Comparison of ENCODE assay signal across 18 cellular contexts in genomic region chr11:129230006-129230405, GRCh38. TPM values are rescaled to one million over a fixed set of nuclear protein-coding genes. Genes with fewer than 3 reads are reported as not detected.
A peak's percentile ranks its signal among the peaks of the same experiment; 100 is the strongest.
DNase-seq lines count a peak whose midpoint lies in the region; ATAC-seq, FAIRE-seq and TF ChIP-seq lines count a peak whose summit lies in the region.
"Had no signal": no experiment of that assay in that cellular context is flagged by ENCODE, and none has a peak within 500 bp of the region (broad histone marks: within the 10 kb centered on the region; RNA-seq: fewer than 3 reads in every experiment).

No MANE protein-coding gene starts in this region.

- peak overlapping the region; percentile 16 for H3K27ac Mint-ChIP-seq in mesothelial cell of epicardium
- H3K27ac Mint-ChIP-seq in stimulated activated effector memory CD8-positive, alpha-beta T cell treated with anti-CD3 and anti-CD28 coated beads, Interleukin-12 subunit alpha, Interleukin-12 subunit beta, amount 100 ng/mL, for 72 hours, result no peak overlapping the region
- H3K27ac Mint-ChIP-seq: activated CD8-positive, alpha-beta memory T cell treated with anti-CD3 and anti-CD28 coated beads, Interleukin-2, amount 10 ng/mL, durations not matched to agents 7 days and 5 days; activated naive CD4-positive, alpha-beta T cell treated with anti-CD3 and anti-CD28 coated beads, Interleukin-2, amount 50 U/mL, for 24 hours had no signal

- no peaks in the 10 kb centered on the region for H3K9me3 ChIP-seq in prostate gland

- no peaks in the 10 kb centered on the region for H3K27me3 ChIP-seq in prostate gland (replicated peaks; ENCODE audit: insufficient read depth)
- H3K27me3 ChIP-seq: SJCRH30 had no signal

- TF ChIP-seq CTCF in D721Med (IDR thresholded peaks at IDR 0.05; ENCODE audit: insufficient read depth, missing control alignments) (peak; percentile 30), mesothelial cell of epicardium (IDR thresholded peaks at IDR 0.05; ENCODE audit: unreplicated experiment) (no peak), prostate gland (IDR thresholded peaks at IDR 0.05) (no peak)

- no peaks in the 10 kb centered on the region for H3K27me3 Mint-ChIP-seq in mesothelial cell of epicardium (ENCODE audit: low read depth)
- H3K27me3 Mint-ChIP-seq: activated CD8-positive, alpha-beta memory T cell treated with anti-CD3 and anti-CD28 coated beads, Interleukin-2, amount 10 ng/mL, durations not matched to agents 7 days and 5 days had no signal

- FAIRE-seq in D721Med (lab: Jason Lieb, UNC) (no peak), GM12892 (lab: Jason Lieb, UNC) (no peak)

- H3K36me3 Mint-ChIP-seq in mesothelial cell of epicardium, result peaks cover 33% of the 10 kb centered on the region
- no peaks in the 10 kb centered on the region for H3K36me3 Mint-ChIP-seq in stimulated activated effector memory CD8-positive, alpha-beta T cell treated with anti-CD3 and anti-CD28 coated beads, Interleukin-12 subunit alpha, Interleukin-12 subunit beta, amount 100 ng/mL, for 72 hours

- H3K4me1 Mint-ChIP-seq in mesothelial cell of epicardium, result peaks cover 3% of the 10 kb centered on the region
- H3K4me1 Mint-ChIP-seq in stimulated activated effector memory CD8-positive, alpha-beta T cell treated with anti-CD3 and anti-CD28 coated beads, Interleukin-12 subunit alpha, Interleukin-12 subunit beta, amount 100 ng/mL, for 72 hours, result no peaks in the 10 kb centered on the region
- H3K4me1 Mint-ChIP-seq: activated CD8-positive, alpha-beta memory T cell treated with anti-CD3 and anti-CD28 coated beads, Interleukin-2, amount 10 ng/mL, durations not matched to agents 7 days and 5 days; activated naive CD4-positive, alpha-beta T cell treated with anti-CD3 and anti-CD28 coated beads, Interleukin-2, amount 50 U/mL, for 24 hours had no signal

- peaks cover 39% of the 10 kb centered on the region for H3K9me3 Mint-ChIP-seq in mesothelial cell of epicardium
- peaks cover 15% of the 10 kb centered on the region for H3K9me3 Mint-ChIP-seq in stimulated activated effector memory CD8-positive, alpha-beta T cell treated with anti-CD3 and anti-CD28 coated beads, Interleukin-12 subunit alpha, Interleukin-12 subunit beta, amount 100 ng/mL, for 72 hours

- H3K4me3 Mint-ChIP-seq in mesothelial cell of epicardium, result no peak overlapping the region
- H3K4me3 Mint-ChIP-seq in stimulated activated effector memory CD8-positive, alpha-beta T cell treated with anti-CD3 and anti-CD28 coated beads, Interleukin-12 subunit alpha, Interleukin-12 subunit beta, amount 100 ng/mL, for 72 hours, result no peak overlapping the region
- H3K4me3 Mint-ChIP-seq: activated CD8-positive, alpha-beta memory T cell treated with anti-CD3 and anti-CD28 coated beads, Interleukin-2, amount 10 ng/mL, durations not matched to agents 7 days and 5 days; activated naive CD4-positive, alpha-beta T cell treated with anti-CD3 and anti-CD28 coated beads, Interleukin-2, amount 50 U/mL, for 24 hours had no signal

- TF ChIP-seq POLR2A in GM12892 (IDR thresholded peaks at IDR 0.05; ENCODE audit: low read depth, low read length) (no peak), prostate gland (IDR thresholded peaks at IDR 0.05) (no peak)

- DNase-seq in D721Med (ENCODE audit: insufficient read length, low spot score) (no peak), NAMALWA (ENCODE audit: low spot score) (peak; percentile 4), dermis microvascular lymphatic vessel endothelial cell (ENCODE audit: low read depth in 2 of 2) (peak; percentile 6 to 8), mesothelial cell of epicardium (ENCODE audit: low spot score in 2 of 2, unreplicated experiment in 2 of 2) (no peak), GM12892 (ENCODE audit: insufficient read length) (no peak), prostate gland (ENCODE audit: low spot score) (no peak), NK-92 (lab: John Stamatoyannopoulos, UW; ENCODE audit: unreplicated experiment) (no peak)
- no peak for DNase-seq in stimulated activated effector memory CD8-positive, alpha-beta T cell treated with anti-CD3 and anti-CD28 coated beads, Interleukin-12 subunit alpha, Interleukin-12 subunit beta, amount 100 ng/mL, for 72 hours (ENCODE audit: low spot score in 2 of 2)
- DNase-seq: activated CD8-positive, alpha-beta memory T cell treated with anti-CD3 and anti-CD28 coated beads, Interleukin-2, amount 10 ng/mL, durations not matched to agents 7 days and 5 days; COR-L47; foreskin melanocyte; kidney glomerular epithelial cell; MV-4-11; NCI-H524; SJCRH30 had no signal

- H3K4me1 ChIP-seq in prostate gland (replicated peaks), result no peaks in the 10 kb centered on the region
- H3K4me1 ChIP-seq: SJCRH30 had no signal

- H3K4me3 ChIP-seq in prostate gland, result no peak overlapping the region
- H3K4me3 ChIP-seq: SJCRH30, skin epidermis, thoracic aorta had no signal

- no peaks in the 10 kb centered on the region for H3K36me3 ChIP-seq in prostate gland
- H3K36me3 ChIP-seq: SJCRH30, thoracic aorta had no signal

- intact Hi-C loops in prostate gland (cut with DNase I), result no loop called here

- no peak overlapping the region for H3K27ac ChIP-seq in prostate gland
- H3K27ac ChIP-seq: SJCRH30, skin epidermis, thoracic aorta had no signal

- 64% methylated on average over 6 of the region's 6 CpGs for WGBS in prostate gland

- ATAC-seq in stimulated activated effector memory CD8-positive, alpha-beta T cell treated with anti-CD3 and anti-CD28 coated beads, Interleukin-12 subunit alpha, Interleukin-12 subunit beta, amount 100 ng/mL, for 72 hours, result no peak
- ATAC-seq: activated CD8-positive, alpha-beta memory T cell treated with anti-CD3 and anti-CD28 coated beads, Interleukin-2, amount 10 ng/mL, durations not matched to agents 7 days and 5 days had no signal

RNA-seq across cellular contexts. Expression of gene ARHGAP32, which starts 37.9 kb away (rescaled TPM):
- total RNA-seq in dermis microvascular lymphatic vessel endothelial cell (3.0 and 7.1 TPM in 2 replicates), mesothelial cell of epicardium (39.3 to 41.9 TPM (median 41.4 TPM) in 3 replicates), prostate gland (10 to 100 TPM; 20.8 to 42.6 TPM)
- polyA plus RNA-seq in GM12892 (2012; ENCODE audit: missing spikeins), result 0.08 TPM

Comparison
In these comparisons a context has a peak if more than half of its experiments do, and no peak if none do; other contexts are left out.
1. DNase-seq: peak in NAMALWA (single experiment) and dermis microvascular lymphatic vessel endothelial cell (2 of 2); none in D721Med (single experiment), mesothelial cell of epicardium (0 of 2), GM12892 (single experiment), stimulated activated effector memory CD8-positive, alpha-beta T cell treated with anti-CD3 and anti-CD28 coated beads, Interleukin-12 subunit alpha, Interleukin-12 subunit beta, amount 100 ng/mL, for 72 hours (0 of 2), prostate gland (single experiment) and NK-92 (single experiment).